17 cellular contexts compared by ENCODE assay signal in genomic region chr14:87386453-87386980, GRCh38.
"Had no signal": no experiment of that assay in that cellular context is flagged by ENCODE, and none has a peak within 500 bp of the region (broad histone marks: within the 10 kb centered on the region; RNA-seq: fewer than 3 reads in every experiment).

No MANE protein-coding gene starts in this region.

- H3K27ac Mint-ChIP-seq: activated CD4-positive, alpha-beta memory T cell treated with anti-CD3 and anti-CD28 coated beads, Interleukin-2, amount 10 ng/mL, durations not matched to agents 7 days and 5 days; activated naive CD4-positive, alpha-beta T cell treated with anti-CD3 and anti-CD28 coated beads, Interleukin-2, amount 50 U/mL, for 24 hours; endodermal cell; naive thymus-derived CD8-positive, alpha-beta T cell; stimulated activated memory B cell treated with anti-CD40 and anti-IgM and Interleukin-4, amounts not matched to agents 10 μg/mL and 1 μg/mL and 100 μg/mL, for 72 hours; WTC11 had no signal

- DNase-seq: activated CD4-positive, alpha-beta memory T cell treated with anti-CD3 and anti-CD28 coated beads, Interleukin-2, amount 10 ng/mL, durations not matched to agents 7 days and 5 days; activated CD4-positive, alpha-beta T cell treated with anti-CD3 and anti-CD28 coated beads for 4 hours; activated effector memory CD4-positive, alpha-beta T cell treated with Interleukin-2 at 50 U/mL for 16 hours; activated T-cell treated with anti-CD3 and anti-CD28 coated beads, Interleukin-2, amount 50 U/mL, for 4 hours; adrenal gland; dorsolateral prefrontal cortex; endodermal cell; erythroblast; islet precursor cell; mammary epithelial cell; naive thymus-derived CD8-positive, alpha-beta T cell; pancreas; thyroid gland had no signal

- H3K4me3 Mint-ChIP-seq: activated CD4-positive, alpha-beta memory T cell treated with anti-CD3 and anti-CD28 coated beads, Interleukin-2, amount 10 ng/mL, durations not matched to agents 7 days and 5 days; activated naive CD4-positive, alpha-beta T cell treated with anti-CD3 and anti-CD28 coated beads, Interleukin-2, amount 50 U/mL, for 24 hours; activated T-cell treated with anti-CD3 and anti-CD28 coated beads, Interleukin-2, amount 50 U/mL, for 4 hours; endodermal cell; naive thymus-derived CD8-positive, alpha-beta T cell; stimulated activated memory B cell treated with anti-CD40 and anti-IgM and Interleukin-4, amounts not matched to agents 10 μg/mL and 1 μg/mL and 100 μg/mL, for 72 hours; WTC11 had no signal

- H3K27me3 Mint-ChIP-seq: activated CD4-positive, alpha-beta memory T cell treated with anti-CD3 and anti-CD28 coated beads, Interleukin-2, amount 10 ng/mL, durations not matched to agents 7 days and 5 days; naive thymus-derived CD8-positive, alpha-beta T cell; stimulated activated memory B cell treated with anti-CD40 and anti-IgM and Interleukin-4, amounts not matched to agents 10 μg/mL and 1 μg/mL and 100 μg/mL, for 72 hours had no signal

- H3K36me3 ChIP-seq: adrenal gland, gastroesophageal sphincter, pancreas, thyroid gland had no signal

- H3K9me3 ChIP-seq: adrenal gland, thyroid gland had no signal

- H3K27me3 ChIP-seq: adrenal gland, dorsolateral prefrontal cortex, gastroesophageal sphincter, pancreas, thyroid gland had no signal

- H3K4me1 ChIP-seq: adrenal gland, gastroesophageal sphincter, pancreas, thyroid gland had no signal

- H3K4me3 ChIP-seq: adrenal gland, dorsolateral prefrontal cortex, gastroesophageal sphincter, pancreas, thyroid gland had no signal

- H3K4me1 Mint-ChIP-seq: activated CD4-positive, alpha-beta memory T cell treated with anti-CD3 and anti-CD28 coated beads, Interleukin-2, amount 10 ng/mL, durations not matched to agents 7 days and 5 days; activated naive CD4-positive, alpha-beta T cell treated with anti-CD3 and anti-CD28 coated beads, Interleukin-2, amount 50 U/mL, for 24 hours; naive thymus-derived CD8-positive, alpha-beta T cell; stimulated activated memory B cell treated with anti-CD40 and anti-IgM and Interleukin-4, amounts not matched to agents 10 μg/mL and 1 μg/mL and 100 μg/mL, for 72 hours; WTC11 had no signal

- H3K36me3 Mint-ChIP-seq: activated naive CD4-positive, alpha-beta T cell treated with anti-CD3 and anti-CD28 coated beads, Interleukin-2, amount 50 U/mL, for 24 hours; stimulated activated memory B cell treated with anti-CD40 and anti-IgM and Interleukin-4, amounts not matched to agents 10 μg/mL and 1 μg/mL and 100 μg/mL, for 72 hours; WTC11 had no signal

- H3K27ac ChIP-seq: adrenal gland, dorsolateral prefrontal cortex, gastroesophageal sphincter, pancreas, thyroid gland had no signal
